In genomic region chr3:45558431-45558830, GRCh38 we compare ENCODE assay signal across 23 cellular contexts.
"Had no signal": no experiment of that assay in that cellular context is flagged by ENCODE, and none has a peak within 500 bp of the region (broad histone marks: within the 10 kb centered on the region; RNA-seq: fewer than 3 reads in every experiment).

No MANE protein-coding gene starts in this region.

- H3K4me3 ChIP-seq: breast epithelium had no signal

- H3K36me3 ChIP-seq: breast epithelium had no signal

- H3K27me3 ChIP-seq: breast epithelium had no signal

- H3K27ac ChIP-seq: VCaP had no signal

- ATAC-seq: activated T-cell treated with anti-CD3 and anti-CD28 coated beads, Interleukin-2, amount 50 U/mL, for 4 hours; PC-3; T-cell had no signal

- DNase-seq: activated CD4-positive, alpha-beta memory T cell treated with anti-CD3 and anti-CD28 coated beads for 36 hours; activated CD4-positive, alpha-beta T cell treated with anti-CD3 and anti-CD28 coated beads, Interleukin-2, amount 10 ng/mL, durations not matched to agents 7 days and 5 days; activated CD4-positive, CD25-positive, alpha-beta regulatory T cell; activated CD8-positive, alpha-beta memory T cell treated with anti-CD3 and anti-CD28 coated beads for 24 hours; activated effector memory CD4-positive, alpha-beta T cell treated with anti-CD3 and anti-CD28 coated beads, Interleukin-2, amount 50 U/mL, for 16 hours; activated naive CD4-positive, alpha-beta T cell treated with anti-CD3 and anti-CD28 coated beads for 36 hours; activated naive CD8-positive, alpha-beta T cell treated with anti-CD3 and anti-CD28 coated beads for 36 hours; activated T-cell treated with anti-CD3 and anti-CD28 coated beads, Interleukin-2, amount 50 U/mL, for 4 hours; anterior cingulate cortex; MM.1S; NCI-H1105; NCI-H1436; NCI-H1694 treated with DMSO at 0.1 percent for 48 hours; NCI-H2081; NCI-H510A treated with DMSO at 0.1 percent for 48 hours; NCI-H69; PC-3; SHP77 treated with DMSO at 0.1 percent for 48 hours; T-cell; T-helper 2 cell; T1000 had no signal
